ENCODE assay signal across 10 cellular contexts in genomic region chr2:100902833-100903405, GRCh38.
A peak's percentile ranks its signal among the peaks of the same experiment; 100 is the strongest.
DNase-seq lines count a peak whose midpoint lies in the region; ATAC-seq, FAIRE-seq and TF ChIP-seq lines count a peak whose summit lies in the region.
"Had no signal": no experiment of that assay in that cellular context is flagged by ENCODE, and none has a peak within 500 bp of the region (broad histone marks: within the 10 kb centered on the region; RNA-seq: fewer than 3 reads in every experiment).

No MANE protein-coding gene starts in this region.

- no TSS peak for BruUV-seq in Calu3 (replicated peaks; lab: Mats Ljungman, UMichigan)
- no TSS peak for BruUV-seq in PC-3 (replicated peaks; lab: Mats Ljungman, UMichigan)
- BruUV-seq in endothelial cell of umbilical vein (replicated peaks; lab: Mats Ljungman, UMichigan): no TSS peak

- H3K27ac ChIP-seq in PC-3 (ENCODE audit: low read length): peak overlapping the region; percentile 100
- H3K27ac ChIP-seq in endothelial cell of umbilical vein (ENCODE audit: insufficient read depth, low read depth, low read length): peak overlapping the region; percentile 79

- H3K9me3 Mint-ChIP-seq in Calu3 (ENCODE audit: low read depth, unreplicated experiment): no peaks in the 10 kb centered on the region

- CTCF ChIA-PET in Calu3 (lab: Charles Lee) (interaction anchor here (0.6 to 1.4 kb wide), 9 partner anchors 9 to 293 kb away, joined by 3 to 10 read pairs (median 3); no protein-coding TSS in a partner anchor), PC-3 (lab: Charles Lee) (interaction anchor here (0.6 to 2.0 kb wide), 6 partner anchors 37 to 293 kb away, joined by 3 to 10 read pairs (median 4); no protein-coding TSS in a partner anchor), endothelial cell of umbilical vein (lab: Charles Lee) (interaction anchor here (1.0 to 3.4 kb wide), 20 partner anchors 9 to 173 kb away, joined by 3 to 28 read pairs (median 5); no protein-coding TSS in a partner anchor)

- DNase-seq in Calu3 (peak; percentile 56), PC-3 (peak; percentile 97), endothelial cell of umbilical vein (ENCODE audit: low read depth, low spot score) (peak; percentile 94), non-pigmented ciliary epithelial cell (ENCODE audit: low read depth) (peak; percentile 93), NCI-H2107 treated with DMSO at 0.1 percent for 48 hours (lab: John Stamatoyannopoulos, UW; ENCODE audit: unreplicated experiment) (no peak), SKM-1 treated with dmso at 0.1 percent for 144 hours (lab: John Stamatoyannopoulos, UW; ENCODE audit: unreplicated experiment) (no peak)
- DNase-seq in stimulated activated CD4-positive, alpha-beta T cell treated with anti-CD3 and anti-CD28 coated beads, Interleukin-4, amount 100 ng/mL, for 1 hour: no peak
- DNase-seq: naive B cell, NCI-H524 treated with DMSO at 0.1 percent for 48 hours had no signal

- ATAC-seq in PC-3 (peak; percentile 85), HG03432 (IDR thresholded peaks at IDR 0.05; ENCODE audit: unreplicated experiment) (no peak)

- POLR2A ChIA-PET in PC-3 (lab: Charles Lee; ENCODE audit: unreplicated experiment): interaction anchor here (0.6 to 1.2 kb wide), 3 partner anchors 24 to 85 kb away, joined by 3 to 5 read pairs (median 4); no protein-coding TSS in a partner anchor
- POLR2A ChIA-PET in endothelial cell of umbilical vein (lab: Charles Lee): interaction anchor here (0.6 to 1.4 kb wide), 2 partner anchors 22 to 84 kb away, joined by 3 to 10 read pairs; no protein-coding TSS in a partner anchor

- H3K9me3 ChIP-seq in PC-3 (ENCODE audit: low read length) (no peaks in the 10 kb centered on the region), endothelial cell of umbilical vein (replicated peaks; ENCODE audit: control insufficient read depth, insufficient read depth, low read length) (no peaks in the 10 kb centered on the region)

- H3K4me3 ChIP-seq in PC-3 (ENCODE audit: low read length) (no peak overlapping the region; the same call in 1 of the 2 replicates), endothelial cell of umbilical vein (replicated peaks in 1 of 3; ENCODE audit: insufficient read depth in 1 of 3, low read depth in 1 of 3, low read length in 3 of 3) (no peak overlapping the region)

- dilution Hi-C loops in endothelial cell of umbilical vein (cut with MboI; ENCODE audit: extremely low pct_ligation_motif_present, low sequenced_read_pairs): no loop called here

- TF ChIP-seq POLR2A in endothelial cell of umbilical vein (IDR thresholded peaks at IDR 0.05; ENCODE audit: low read depth, low read length): peak; percentile 78

- H3K4me1 ChIP-seq in PC-3 (ENCODE audit: insufficient read depth, low read length): peaks cover 57% of the 10 kb centered on the region
- peaks cover 62% of the 10 kb centered on the region for H3K4me1 ChIP-seq in endothelial cell of umbilical vein (ENCODE audit: control insufficient read depth, extremely low read depth, insufficient read depth, low read length)

- no peaks in the 10 kb centered on the region for H3K27me3 Mint-ChIP-seq in Calu3 (ENCODE audit: unreplicated experiment)

- H2AFZ ChIP-seq in PC-3 (ENCODE audit: low read length): no peak overlapping the region
- no peak overlapping the region for H2AFZ ChIP-seq in endothelial cell of umbilical vein (ENCODE audit: low read depth, low read length)

- peaks cover 42% of the 10 kb centered on the region for H3K4me1 Mint-ChIP-seq in Calu3 (ENCODE audit: low read depth, unreplicated experiment)
- H3K4me1 Mint-ChIP-seq: naive B cell had no signal

- FAIRE-seq in endothelial cell of umbilical vein (lab: Jason Lieb, UNC): peak; percentile 98

- TF ChIP-seq CTCF in Calu3 (IDR thresholded peaks at IDR 0.05; ENCODE audit: unreplicated experiment): no peak
- TF ChIP-seq CTCF in PC-3 (conservative IDR thresholded peaks at IDR 0.05; ENCODE audit: low read depth, low read length): peak; percentile 29; the same call in 1 of the 2 replicates
- TF ChIP-seq CTCF in endothelial cell of umbilical vein (IDR thresholded peaks at IDR 0.05; ENCODE audit: extremely low read depth in 1 of 2, insufficient read depth in 1 of 2, low read depth in 1 of 2, low read length in 2 of 2): peak in 1 of 2 donors; percentile 24

- H3K4me3 Mint-ChIP-seq in Calu3 (ENCODE audit: low read depth, unreplicated experiment): no peak overlapping the region
- H3K4me3 Mint-ChIP-seq: naive B cell had no signal

- H3K4me2 ChIP-seq in PC-3 (ENCODE audit: low read length) (peak overlapping the region; percentile 82), endothelial cell of umbilical vein (ENCODE audit: insufficient read depth, low read length) (peak overlapping the region; percentile 33)

- peaks cover 13% of the 10 kb centered on the region for H3F3A ChIP-seq in PC-3 (ENCODE audit: low read length, unreplicated experiment)

- H3K27ac Mint-ChIP-seq in Calu3 (ENCODE audit: unreplicated experiment): peak overlapping the region; percentile 63
- H3K27ac Mint-ChIP-seq: naive B cell had no signal

- H3K9ac ChIP-seq in PC-3 (ENCODE audit: low read length): peak overlapping the region; percentile 95
- H3K9ac ChIP-seq in endothelial cell of umbilical vein (replicated peaks; ENCODE audit: extremely low read depth, insufficient read depth, low read length): peak overlapping the region; percentile 40

- H3K36me3 ChIP-seq in PC-3 (ENCODE audit: low read depth, low read length): peaks cover 27% of the 10 kb centered on the region
- no peaks in the 10 kb centered on the region for H3K36me3 ChIP-seq in endothelial cell of umbilical vein (ENCODE audit: control insufficient read depth in 2 of 2, extremely low read depth in 1 of 2, insufficient read depth in 2 of 2, low read length in 2 of 2)

- H3K79me2 ChIP-seq in PC-3 (ENCODE audit: low read length) (peaks cover 59% of the 10 kb centered on the region), endothelial cell of umbilical vein (ENCODE audit: control insufficient read depth, insufficient read depth, low read length) (no peaks in the 10 kb centered on the region)

- H3K27me3 ChIP-seq in PC-3 (ENCODE audit: low read length): no peaks in the 10 kb centered on the region
- no peaks in the 10 kb centered on the region for H3K27me3 ChIP-seq in endothelial cell of umbilical vein (ENCODE audit: control insufficient read depth in 2 of 2, insufficient read depth in 2 of 2, low read length in 2 of 2)

- intact Hi-C loops in Calu3 (cut with micrococcal nuclease; ENCODE audit: unreplicated experiment) (loop anchor here (5.0 kb wide), 1 partner anchor 81 kb away; the partner anchor contains the start of gene NPAS2), PC-3 (cut with micrococcal nuclease) (loop anchor here (2.0 to 5.0 kb wide), 4 partner anchors 46 to 172 kb away; no protein-coding TSS in a partner anchor), endothelial cell of umbilical vein (cut with micrococcal nuclease) (loop anchor here (1.0 to 2.0 kb wide), 5 partner anchors 21 to 173 kb away; partner anchors contain the start of gene NPAS2)

- H3K9me2 ChIP-seq in PC-3 (replicated peaks; ENCODE audit: low read length): no peaks in the 10 kb centered on the region

- H4K20me1 ChIP-seq in PC-3 (ENCODE audit: low read length) (no peaks in the 10 kb centered on the region), endothelial cell of umbilical vein (replicated peaks; ENCODE audit: control insufficient read depth, extremely low read depth, insufficient read depth, low read length) (no peaks in the 10 kb centered on the region)

- no peaks in the 10 kb centered on the region for H3K9me1 ChIP-seq in endothelial cell of umbilical vein (replicated peaks; ENCODE audit: control insufficient read depth, extremely low read depth, insufficient read depth, low read length)

- peaks cover 47% of the 10 kb centered on the region for H3K36me3 Mint-ChIP-seq in Calu3 (ENCODE audit: insufficient read depth, unreplicated experiment)
- H3K36me3 Mint-ChIP-seq: naive B cell had no signal

TF ChIP-seq in endothelial cell of umbilical vein, 7 proteins besides CTCF, POLR2A, EP300 and RAD21:
- TF ChIP-seq MYC (IDR thresholded peaks at IDR 0.05; ENCODE audit: low read depth, low read length) (peak; percentile 11), MAX (IDR thresholded peaks at IDR 0.05; ENCODE audit: insufficient read depth, insufficient read length) (no peak), JUN (IDR thresholded peaks at IDR 0.05; ENCODE audit: borderline replicate concordance, insufficient read depth, insufficient read length, low read depth) (peak; percentile 97), FOS (IDR thresholded peaks at IDR 0.05; ENCODE audit: borderline replicate concordance, insufficient read depth, low read length) (peak; percentile 99), POLR2AphosphoS5 (IDR thresholded peaks at IDR 0.05; ENCODE audit: insufficient read depth, low read depth, low read length) (peak; percentile 96), EZH2 (IDR thresholded peaks at IDR 0.05; ENCODE audit: borderline replicate concordance, low read depth, low read length, severe bottlenecking) (no peak), GATA2 (IDR thresholded peaks at IDR 0.05; ENCODE audit: insufficient read depth, insufficient read length, low read depth, low read length) (peak; percentile 100)
TF ChIP-seq in endothelial cell of umbilical vein: peak in this region for 5.

Comparison
In these comparisons a context has a peak if more than half of its experiments do, and no peak if none do; other contexts are left out.
1. DNase-seq: peak in Calu3 (single experiment), PC-3 (single experiment), endothelial cell of umbilical vein (single experiment) and non-pigmented ciliary epithelial cell (single experiment); none in stimulated activated CD4-positive, alpha-beta T cell treated with anti-CD3 and anti-CD28 coated beads, Interleukin-4, amount 100 ng/mL, for 1 hour (single experiment), NCI-H2107 treated with DMSO at 0.1 percent for 48 hours (single experiment) and SKM-1 treated with dmso at 0.1 percent for 144 hours (single experiment).